ENCODE assay signal across 7 cellular contexts in genomic region chr14:54754116-54754622, GRCh38.
"Had no signal": no experiment of that assay in that cellular context is flagged by ENCODE, and none has a peak within 500 bp of the region (broad histone marks: within the 10 kb centered on the region; RNA-seq: fewer than 3 reads in every experiment).

No MANE protein-coding gene starts in this region.

- DNase-seq: H7, HFFc6, IMR-90 had no signal

- H3K9me3 ChIP-seq: HAP-1 had no signal

- ATAC-seq: GM23338, HCT116 had no signal

- H3K9me3 Mint-ChIP-seq: GM23338, HFFc6 had no signal

- H3K27ac Mint-ChIP-seq: GM23338, HFFc6 had no signal

- H3K4me1 ChIP-seq: HAP-1 had no signal

- H3K4me3 ChIP-seq: GM23338, HAP-1 had no signal

- H3K4me2 ChIP-seq: GM23338 had no signal

- H3K27ac ChIP-seq: HL-60 had no signal

- H3K4me3 Mint-ChIP-seq: GM23338, HFFc6 had no signal

- H2AFZ ChIP-seq: GM23338 had no signal
